17 cellular contexts compared by ENCODE assay signal in the genomic region with DNA sequence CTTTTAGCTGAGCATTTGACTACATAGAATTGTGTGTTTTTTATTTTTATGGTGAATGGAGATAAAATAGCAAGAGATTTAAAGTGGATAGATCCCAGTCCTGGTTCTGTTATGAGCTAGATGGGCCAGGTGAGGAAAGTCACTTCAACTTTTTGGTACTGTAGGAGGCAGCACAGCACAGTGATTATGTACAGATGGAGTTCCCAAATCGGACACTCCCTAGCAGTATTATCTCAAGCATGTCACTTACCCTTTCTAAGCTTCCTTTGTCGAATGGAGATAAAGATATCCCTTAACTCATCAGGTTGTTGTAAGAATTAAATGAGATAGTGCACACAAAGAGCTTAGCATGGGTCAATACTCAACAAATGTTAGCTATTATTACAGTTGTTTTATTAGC. TPM values are rescaled to one million over a fixed set of nuclear protein-coding genes. Genes with fewer than 3 reads are reported as not detected.
DNase-seq lines count a peak whose midpoint lies in the region; ATAC-seq, FAIRE-seq and TF ChIP-seq lines count a peak whose summit lies in the region.
"Had no signal": no experiment of that assay in that cellular context is flagged by ENCODE, and none has a peak within 500 bp of the region (broad histone marks: within the 10 kb centered on the region; RNA-seq: fewer than 3 reads in every experiment).

No MANE protein-coding gene starts in this region.

- no peaks in the 10 kb centered on the region for H4K20me1 ChIP-seq in HCT116 (ENCODE audit: insufficient read depth)
- no peaks in the 10 kb centered on the region for H4K20me1 ChIP-seq in keratinocyte (ENCODE audit: control insufficient read depth, extremely low read depth, insufficient read depth, low read length)

- H3K9me1 ChIP-seq in keratinocyte (ENCODE audit: control insufficient read depth, extremely low read depth, insufficient read depth, low read length): no peaks in the 10 kb centered on the region

- POLR2A ChIA-PET in HCT116 (lab: Charles Lee): no interaction called here

- peak; percentile 36 for TF ChIP-seq RAD21 in HCT116 (IDR thresholded peaks at IDR 0.05; ENCODE audit: low read depth)

- H3K9me3 ChIP-seq in HCT116 (ENCODE audit: control insufficient read depth in 1 of 2, insufficient read depth in 1 of 2, low read depth in 1 of 2, low read length in 2 of 2) (no peaks in the 10 kb centered on the region), keratinocyte (ENCODE audit: control insufficient read depth, low read depth, low read length) (no peaks in the 10 kb centered on the region)
- H3K9me3 ChIP-seq: SJSA1 had no signal

- in situ Hi-C loops in SK-MEL-5 (cut with HindIII; ENCODE audit: low pct_unique_long_range_greater_than_20kb, low sequenced_read_pairs): no loop called here

- intact Hi-C loops in HCT116 (cut with micrococcal nuclease): no loop called here

- H3K4me3 ChIP-seq in GM12864 (ENCODE audit: low read depth, low read length): no peak overlapping the region
- H3K4me3 ChIP-seq in HCT116 (replicated peaks in 1 of 2; ENCODE audit: low read depth in 1 of 2, low read length in 2 of 2): no peak overlapping the region
- no peak overlapping the region for H3K4me3 ChIP-seq in keratinocyte (ENCODE audit: control insufficient read depth in 2 of 3, extremely low read depth in 1 of 3, insufficient read depth in 2 of 3, low read depth in 1 of 3, low read length in 3 of 3)
- H3K4me3 ChIP-seq: PC-9, SJSA1 had no signal

- peak; percentile 5 for TF ChIP-seq CTCF in GM12864 (IDR thresholded peaks at IDR 0.05; ENCODE audit: low read depth, low read length, missing control alignments)
- TF ChIP-seq CTCF in HCT116 (IDR thresholded peaks at IDR 0.05 in 2 of 3, conservative IDR thresholded peaks at IDR 0.05 in 1 of 3; ENCODE audit: borderline replicate concordance in 1 of 3, insufficient read depth in 1 of 3, low read depth in 2 of 3, low read length in 2 of 3): 0 out of 6 replicates have a peak, but pooled peaks have one; percentile 8 to 16 (median 13)
- TF ChIP-seq CTCF in keratinocyte (optimal IDR thresholded peaks at IDR 0.05 in 1 of 3, IDR thresholded peaks at IDR 0.05 in 1 of 3, conservative IDR thresholded peaks at IDR 0.05 in 1 of 3; ENCODE audit: extremely low read depth in 1 of 3, insufficient read depth in 2 of 3, low read length in 3 of 3): peak; percentile 15 to 59 (median 35)

- CTCF ChIA-PET in HCT116 (lab: Charles Lee): interaction anchor here (1.2 to 1.7 kb wide), 3 partner anchors 13 to 61 kb away, joined by 3 to 6 read pairs (median 5); no protein-coding TSS in a partner anchor

- no peaks in the 10 kb centered on the region for H3K9me2 ChIP-seq in HCT116 (ENCODE audit: insufficient read depth)

- peak; percentile 84 for FAIRE-seq in keratinocyte (lab: Jason Lieb, UNC)

- RAD21 ChIA-PET in HCT116 (lab: Charles Lee; ENCODE audit: low non-redundant PET in 1 of 2, low total read pairs in 2 of 2, uncharacterized antibody in 2 of 2, unreplicated experiment in 2 of 2): interaction anchor here in 1 of 2 experiments (0.7 kb wide), 1 partner anchor 56 kb away, joined by 3 read pairs; no protein-coding TSS in a partner anchor

- ATAC-seq in HCT116: no peak
- no peak for ATAC-seq in HG03469 (IDR thresholded peaks at IDR 0.05; ENCODE audit: unreplicated experiment)

- H3K27me3 ChIP-seq in HCT116 (ENCODE audit: insufficient read depth, low read length) (no peaks in the 10 kb centered on the region), keratinocyte (ENCODE audit: control insufficient read depth, extremely low read depth, insufficient read depth, low read length) (no peaks in the 10 kb centered on the region)
- H3K27me3 ChIP-seq: SJSA1 had no signal

- no peak for TF ChIP-seq POLR2A in HCT116 (IDR thresholded peaks at IDR 0.05; ENCODE audit: borderline replicate concordance, extremely low read depth, insufficient read depth, insufficient read length)

- dilution Hi-C loops in keratinocyte (cut with MboI; ENCODE audit: extremely low pct_ligation_motif_present, low sequenced_read_pairs): no loop called here

- no peak overlapping the region for H3K27ac ChIP-seq in HCT116 (ENCODE audit: low read depth, low read length)
- no peak overlapping the region for H3K27ac ChIP-seq in keratinocyte (ENCODE audit: control insufficient read depth, insufficient read depth, low read length)
- H3K27ac ChIP-seq: PC-9, RWPE1, SJSA1 had no signal

- H3K36me3 ChIP-seq in HCT116 (ENCODE audit: control insufficient read depth in 1 of 2, insufficient read depth in 2 of 2, low read length in 2 of 2) (no peaks in the 10 kb centered on the region), keratinocyte (ENCODE audit: control insufficient read depth in 2 of 2, extremely low read depth in 1 of 2, insufficient read depth in 2 of 2, low read length in 2 of 2) (peaks cover 0 to 3% of the 10 kb centered on the region in 2 experiments)
- H3K36me3 ChIP-seq: SJSA1 had no signal

- H2AFZ ChIP-seq in HCT116 (ENCODE audit: low read depth, low read length, poor library complexity, severe bottlenecking) (no peak overlapping the region), keratinocyte (ENCODE audit: control insufficient read depth, low read length) (no peak overlapping the region)
- H2AFZ ChIP-seq: PC-9 had no signal

- H3K9ac ChIP-seq in HCT116 (ENCODE audit: low read length) (no peak overlapping the region), keratinocyte (ENCODE audit: control insufficient read depth, extremely low read depth, insufficient read depth, low read length) (no peak overlapping the region)

- no peak for DNase-seq in GM12864 (ENCODE audit: low read depth)
- no peak for DNase-seq in HCT116 (ENCODE audit: low read depth, low spot score)
- peak; percentile 12 for DNase-seq in SK-MEL-5 (ENCODE audit: low read depth, low spot score)
- no peak for DNase-seq in keratinocyte (ENCODE audit: low read depth, low spot score)
- no peak for DNase-seq in NCI-H2196 treated with DMSO at 0.1 percent for 48 hours (lab: John Stamatoyannopoulos, UW; ENCODE audit: unreplicated experiment)
- DNase-seq in stimulated activated naive CD4-positive, alpha-beta T cell treated with Interleukin-2 at 50 U/mL for 16 hours (lab: John Stamatoyannopoulos, UW): no peak
- DNase-seq: ACHN; CD8-positive, alpha-beta memory T cell; H9; NCI-H1105; NCI-H2081; NCI-H2171 treated with DMSO at 0.1 percent for 48 hours; NCI-H446 treated with DMSO at 0.1 percent for 48 hours; PC-9 had no signal

- H3K79me2 ChIP-seq in HCT116 (ENCODE audit: insufficient read depth, low read length): peaks cover 26% of the 10 kb centered on the region; the same call in 1 of the 2 replicates
- peaks cover 65% of the 10 kb centered on the region for H3K79me2 ChIP-seq in keratinocyte (ENCODE audit: control insufficient read depth, insufficient read depth, low read length)

- H3K4me1 ChIP-seq in HCT116 (ENCODE audit: control insufficient read depth in 1 of 2, insufficient read depth in 2 of 2, low read length in 2 of 2): peaks cover 7 to 16% of the 10 kb centered on the region in 2 experiments
- peaks cover 37% of the 10 kb centered on the region for H3K4me1 ChIP-seq in keratinocyte (ENCODE audit: control insufficient read depth, extremely low read depth, insufficient read depth, low read length)
- H3K4me1 ChIP-seq: SJSA1 had no signal

- H3K4me2 ChIP-seq in HCT116 (ENCODE audit: low read length) (no peak overlapping the region), keratinocyte (ENCODE audit: control insufficient read depth, extremely low read depth, insufficient read depth, low read depth, low read length) (no peak overlapping the region)
- H3K4me2 ChIP-seq: PC-9 had no signal

- BruUV-seq in HCT116 (replicated peaks; lab: Mats Ljungman, UMichigan): no TSS peak

TF ChIP-seq in HCT116, 20 proteins besides CTCF, POLR2A, EP300 and RAD21 (continues in another document):
- no peak for TF ChIP-seq ZFX (IDR thresholded peaks at IDR 0.05)
- no peak for TF ChIP-seq JUND (IDR thresholded peaks at IDR 0.05)
- TF ChIP-seq, protein P1, sequence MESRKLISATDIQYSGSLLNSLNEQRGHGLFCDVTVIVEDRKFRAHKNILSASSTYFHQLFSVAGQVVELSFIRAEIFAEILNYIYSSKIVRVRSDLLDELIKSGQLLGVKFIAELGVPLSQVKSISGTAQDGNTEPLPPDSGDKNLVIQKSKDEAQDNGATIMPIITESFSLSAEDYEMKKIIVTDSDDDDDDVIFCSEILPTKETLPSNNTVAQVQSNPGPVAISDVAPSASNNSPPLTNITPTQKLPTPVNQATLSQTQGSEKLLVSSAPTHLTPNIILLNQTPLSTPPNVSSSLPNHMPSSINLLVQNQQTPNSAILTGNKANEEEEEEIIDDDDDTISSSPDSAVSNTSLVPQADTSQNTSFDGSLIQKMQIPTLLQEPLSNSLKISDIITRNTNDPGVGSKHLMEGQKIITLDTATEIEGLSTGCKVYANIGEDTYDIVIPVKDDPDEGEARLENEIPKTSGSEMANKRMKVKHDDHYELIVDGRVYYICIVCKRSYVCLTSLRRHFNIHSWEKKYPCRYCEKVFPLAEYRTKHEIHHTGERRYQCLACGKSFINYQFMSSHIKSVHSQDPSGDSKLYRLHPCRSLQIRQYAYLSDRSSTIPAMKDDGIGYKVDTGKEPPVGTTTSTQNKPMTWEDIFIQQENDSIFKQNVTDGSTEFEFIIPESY (IDR thresholded peaks at IDR 0.05; ENCODE audit: extremely low read depth, insufficient replicate concordance, low read length): no peak

RNA-seq across cellular contexts. Expression of gene EXPH5, which starts 5.3 kb away (rescaled TPM):
- total RNA-seq in HCT116 (2021; ENCODE audit: unreplicated experiment): 18.3 TPM
- polyA plus RNA-seq in HCT116 (2012): 2.4 and 3.2 TPM in 2 replicates
- total RNA-seq in SK-MEL-5 (2014; rRNA removed; shearing (Covaris generic)): 0.27 and 0.71 TPM in 2 replicates
- 0.04 and 0.12 TPM in 2 replicates for polyA plus RNA-seq in SK-MEL-5 (2015; cell fraction: cytosol; rRNA removed)
- 0.05 and 0.88 TPM in 2 replicates for polyA plus RNA-seq in SK-MEL-5 (2015; cell fraction: nucleus; rRNA removed)
- 7.9 to 19.0 TPM (median 11.7 TPM) in 3 replicates for polyA plus RNA-seq in keratinocyte
- 14.1 TPM for polyA plus RNA-seq in keratinocyte (2011; ENCODE audit: low read depth)
- 1.6 and 3.2 TPM in 2 replicates for polyA plus RNA-seq in keratinocyte (2011; cell fraction: cytosol; rRNA removed)
- 24.3 and 28.3 TPM in 2 replicates for polyA plus RNA-seq in keratinocyte (2011; cell fraction: nucleus; rRNA removed)
- 4.7 and 17.6 TPM in 2 replicates for polyA plus RNA-seq in keratinocyte (2012; ENCODE audit: low replicate concordance)
- 12.8 to 79.7 TPM (median 65.4 TPM) in 3 replicates for polyA minus RNA-seq in keratinocyte
- polyA minus RNA-seq in keratinocyte (2011; cell fraction: cytosol; rRNA and poly(A)+ RNA removed): 6.5 TPM
- 57.4 and 120 TPM in 2 replicates for polyA minus RNA-seq in keratinocyte (2011; cell fraction: nucleus; rRNA and poly(A)+ RNA removed)

Comparison
In these comparisons a context has a peak if more than half of its experiments do, and no peak if none do; other contexts are left out.
1. RNA of gene EXPH5, which starts 5.3 kb away (total RNA-seq): 18.3 TPM in HCT116 (single experiment); 0.27 to 0.71 TPM in SK-MEL-5; every median in the first group is over 10 times any median in the second.
2. Peak in every context shown above with its lines, with median percentiles within 50 percentile points of each other: CTCF ChIP-seq.